In genomic region chr16:17417740-17418139, GRCh38 we compare ENCODE assay signal across 16 cellular contexts. TPM values are rescaled to one million over a fixed set of nuclear protein-coding genes. Genes with fewer than 3 reads are reported as not detected.
A peak's percentile ranks its signal among the peaks of the same experiment; 100 is the strongest.
DNase-seq lines count a peak whose midpoint lies in the region; TF ChIP-seq lines count a peak whose summit lies in the region.
"Had no signal": no experiment of that assay in that cellular context is flagged by ENCODE, and none has a peak within 500 bp of the region (broad histone marks: within the 10 kb centered on the region; RNA-seq: fewer than 3 reads in every experiment).

No MANE protein-coding gene starts in this region.

- H3K36me3 Mint-ChIP-seq in T-helper 1 cell treated with Interleukin-12 subunit alpha and Interleukin-12 subunit beta and Interleukin-4 antibody, amounts not matched to agents 30 μg/mL and 1 μg/mL, for 36 hours (ENCODE audit: low read depth) = peaks cover 17% of the 10 kb centered on the region
- peaks cover 5% of the 10 kb centered on the region for H3K36me3 Mint-ChIP-seq in dendritic cell treated with granulocyte-macrophage colony-stimulating factor and Interleukin-4, amounts not matched to agents 40 ng/mL and 50 ng/mL, for 4 days (ENCODE audit: low read depth)

- no TSS peak for BruUV-seq in OCI-LY7 (replicated peaks; lab: Mats Ljungman, UMichigan)

- H3K36me3 ChIP-seq in OCI-LY7 (ENCODE audit: insufficient read depth, low read length) (peaks cover 25% of the 10 kb centered on the region), skeletal muscle tissue (ENCODE audit: control insufficient read depth in 3 of 3, insufficient read depth in 3 of 3, low read length in 3 of 3) (no peaks in the 10 kb centered on the region)

- H3K9me3 Mint-ChIP-seq in T-helper 1 cell treated with Interleukin-12 subunit alpha and Interleukin-12 subunit beta and Interleukin-4 antibody, amounts not matched to agents 30 μg/mL and 1 μg/mL, for 36 hours = peaks cover 4% of the 10 kb centered on the region
- no peaks in the 10 kb centered on the region for H3K9me3 Mint-ChIP-seq in dendritic cell treated with granulocyte-macrophage colony-stimulating factor and Interleukin-4, amounts not matched to agents 40 ng/mL and 50 ng/mL, for 4 days

- H3K27ac ChIP-seq in OCI-LY7 (ENCODE audit: low read depth, low read length, poor library complexity, severe bottlenecking) (peak overlapping the region; percentile 87), skeletal muscle tissue (ENCODE audit: low read depth, low read length) (peak overlapping the region; percentile 50), substantia nigra (ENCODE audit: low read depth, low read length, poor library complexity, severe bottlenecking) (no peak overlapping the region)
- H3K27ac ChIP-seq: 22Rv1, VCaP had no signal

- H3K27ac Mint-ChIP-seq in T-helper 1 cell treated with Interleukin-12 subunit alpha and Interleukin-12 subunit beta and Interleukin-4 antibody, amounts not matched to agents 30 μg/mL and 1 μg/mL, for 36 hours = peak overlapping the region; percentile 78
- H3K27ac Mint-ChIP-seq in dendritic cell treated with granulocyte-macrophage colony-stimulating factor and Interleukin-4, amounts not matched to agents 40 ng/mL and 50 ng/mL, for 4 days = peak overlapping the region; percentile 84

- CTCF ChIA-PET in OCI-LY7 (lab: Charles Lee; ENCODE audit: unreplicated experiment) = interaction anchor here (1.9 kb wide), 1 partner anchor 50 kb away, joined by 13 read pairs; no protein-coding TSS in a partner anchor

- peaks cover 0 to 3% (median 0%) of the 10 kb centered on the region in 3 donors for H3K27me3 ChIP-seq in skeletal muscle tissue (ENCODE audit: control insufficient read depth in 3 of 3, insufficient read depth in 3 of 3, low read length in 3 of 3)

- H3K27me3 Mint-ChIP-seq in T-helper 1 cell treated with Interleukin-12 subunit alpha and Interleukin-12 subunit beta and Interleukin-4 antibody, amounts not matched to agents 30 μg/mL and 1 μg/mL, for 36 hours (ENCODE audit: low read depth) = no peaks in the 10 kb centered on the region
- no peaks in the 10 kb centered on the region for H3K27me3 Mint-ChIP-seq in dendritic cell treated with granulocyte-macrophage colony-stimulating factor and Interleukin-4, amounts not matched to agents 40 ng/mL and 50 ng/mL, for 4 days

- H4K20me1 ChIP-seq in OCI-LY7 (ENCODE audit: insufficient read depth, low read length) = no peaks in the 10 kb centered on the region; the same call in 1 of the 2 replicates

- no peak overlapping the region for H2AFZ ChIP-seq in OCI-LY7 (ENCODE audit: low read length)

- H3K4me1 Mint-ChIP-seq in T-helper 1 cell treated with Interleukin-12 subunit alpha and Interleukin-12 subunit beta and Interleukin-4 antibody, amounts not matched to agents 30 μg/mL and 1 μg/mL, for 36 hours (ENCODE audit: low read depth) = peaks cover 45% of the 10 kb centered on the region
- H3K4me1 Mint-ChIP-seq in dendritic cell treated with granulocyte-macrophage colony-stimulating factor and Interleukin-4, amounts not matched to agents 40 ng/mL and 50 ng/mL, for 4 days (ENCODE audit: low read depth) = peaks cover 46% of the 10 kb centered on the region

- peak overlapping the region; percentile 64 for H3K4me3 ChIP-seq in OCI-LY7 (ENCODE audit: low read depth, low read length, poor library complexity, severe bottlenecking)
- H3K4me3 ChIP-seq in skeletal muscle tissue (ENCODE audit: low read length in 3 of 3) = no peak overlapping the region

- POLR2A ChIA-PET in OCI-LY7 (lab: Charles Lee) = interaction anchor here (1.1 to 2.7 kb wide), 7 partner anchors 12 to 47 kb away, joined by 3 to 12 read pairs (median 4); no protein-coding TSS in a partner anchor

- H3K4me1 ChIP-seq in OCI-LY7 (ENCODE audit: insufficient read depth, low read length, poor library complexity, severe bottlenecking) = peaks cover 50% of the 10 kb centered on the region
- H3K4me1 ChIP-seq in skeletal muscle tissue (ENCODE audit: control insufficient read depth in 3 of 3, insufficient read depth in 3 of 3, low read length in 3 of 3) = peaks cover 7 to 11% (median 8%) of the 10 kb centered on the region in 3 donors

- peaks cover 47% of the 10 kb centered on the region for H3K79me2 ChIP-seq in OCI-LY7 (ENCODE audit: insufficient read depth, low read depth, low read length)

- no peak overlapping the region for H3K9ac ChIP-seq in skeletal muscle tissue (ENCODE audit: low read depth in 1 of 3, low read length in 3 of 3)

- TF ChIP-seq CTCF in OCI-LY7 (conservative IDR thresholded peaks at IDR 0.05; ENCODE audit: low read length) = no peak

- H3K4me2 ChIP-seq in OCI-LY7 (ENCODE audit: low read length) = peak overlapping the region; percentile 97

- H3K9me3 ChIP-seq in OCI-LY7 (ENCODE audit: low read length) (peaks cover 7% of the 10 kb centered on the region; the same call in 1 of the 2 replicates), skeletal muscle tissue (ENCODE audit: control insufficient read depth in 3 of 3, low read length in 3 of 3) (no peaks in the 10 kb centered on the region)

- H3K4me3 Mint-ChIP-seq in T-helper 1 cell treated with Interleukin-12 subunit alpha and Interleukin-12 subunit beta and Interleukin-4 antibody, amounts not matched to agents 30 μg/mL and 1 μg/mL, for 36 hours = peak overlapping the region; percentile 7
- H3K4me3 Mint-ChIP-seq in dendritic cell treated with granulocyte-macrophage colony-stimulating factor and Interleukin-4, amounts not matched to agents 40 ng/mL and 50 ng/mL, for 4 days = no peak overlapping the region

- DNase-seq in T-helper 1 cell (no peak), OCI-LY7 (ENCODE audit: low spot score) (no peak), substantia nigra (lab: John Stamatoyannopoulos, UW) (no peak), NAMALWA (ENCODE audit: low spot score) (no peak), NCI-H345 (lab: John Stamatoyannopoulos, UW) (no peak)
- DNase-seq: activated effector memory CD4-positive, alpha-beta T cell treated with Interleukin-2 at 50 U/mL for 16 hours; Calu3; glutamatergic neuron; kidney glomerular epithelial cell; NCI-H2081; NK-92 treated with Interleukin-12 subunit alpha and Interleukin-12 subunit beta, amount 100 ng/mL, for 24 hours had no signal

- intact Hi-C loops in OCI-LY7 (cut with micrococcal nuclease; ENCODE audit: unreplicated experiment) = loop anchor here (2.0 kb wide), 1 partner anchor 31 kb away; no protein-coding TSS in a partner anchor
- intact Hi-C loops in dendritic cell treated with granulocyte-macrophage colony-stimulating factor and Interleukin-4, amounts not matched to agents 40 ng/mL and 50 ng/mL, for 4 days (cut with micrococcal nuclease) = loop anchor here (2.0 kb wide), 2 partner anchors 31 to 39 kb away; no protein-coding TSS in a partner anchor

- H3K9me2 ChIP-seq in OCI-LY7 (ENCODE audit: insufficient read depth, low read length) = no peaks in the 10 kb centered on the region

RNA-seq across cellular contexts. Expression of gene XYLT1, which starts 53.0 kb away (rescaled TPM):
- total RNA-seq in OCI-LY7 (2014; rRNA removed; shearing (Covaris generic)) = 22.7 and 36.3 TPM in 2 replicates
- 42.1 and 50.0 TPM in 2 replicates for total RNA-seq in OCI-LY7 (2022)
- total RNA-seq in skeletal muscle tissue = 9.4 TPM
